ENCODE assay signal across 8 cellular contexts in the genomic region with DNA sequence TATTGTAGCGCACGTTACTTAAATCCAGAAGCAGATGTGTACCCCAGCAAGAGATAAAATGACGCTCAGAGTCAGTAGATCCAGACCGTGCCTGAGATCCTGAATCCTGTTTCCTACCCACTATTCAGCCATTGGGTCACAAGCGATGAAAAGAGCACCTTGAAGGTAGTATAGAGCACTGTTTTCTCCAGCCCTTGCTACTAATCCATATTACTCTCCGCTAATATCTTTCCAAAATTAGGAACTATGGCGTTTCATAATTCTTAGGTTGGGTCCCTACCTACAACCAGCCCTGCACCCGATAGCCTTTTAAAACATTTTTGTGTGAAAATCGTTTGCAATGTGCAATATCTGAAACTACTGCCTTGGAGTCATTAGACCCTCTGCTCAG. TPM values are rescaled to one million over a fixed set of nuclear protein-coding genes. Genes with fewer than 3 reads are reported as not detected.
A peak's percentile ranks its signal among the peaks of the same experiment; 100 is the strongest.
DNase-seq lines count a peak whose midpoint lies in the region; TF ChIP-seq lines count a peak whose summit lies in the region.

No MANE protein-coding gene starts in this region.

- H3K27ac ChIP-seq in OCI-LY3 (ENCODE audit: low read length) (peak overlapping the region; percentile 72), esophagus (ENCODE audit: low read depth in 2 of 2, low read length in 1 of 2) (peak overlapping the region; percentile 82 to 89)

- H3K36me3 ChIP-seq in ES-I3 (ENCODE audit: insufficient read depth, low read length): peaks cover 4% of the 10 kb centered on the region; the same call in 1 of the 2 replicates
- peaks cover 6% of the 10 kb centered on the region for H3K36me3 ChIP-seq in HAP-1 (replicated peaks)
- peaks cover 17% of the 10 kb centered on the region for H3K36me3 ChIP-seq in OCI-LY3 (replicated peaks; ENCODE audit: low read depth, low read length)
- no peaks in the 10 kb centered on the region for H3K36me3 ChIP-seq in esophagus (ENCODE audit: control insufficient read depth in 2 of 2, insufficient read depth in 2 of 2, low read length in 1 of 2)

- peaks cover 11% of the 10 kb centered on the region for H3K79me2 ChIP-seq in OCI-LY3 (ENCODE audit: low read length)

- in situ Hi-C loops in HAP-1 (cut with MboI; ENCODE audit: low sequenced_read_pairs): no loop called here

- peak overlapping the region; percentile 100 for H3K4me3 Mint-ChIP-seq in osteocyte (ENCODE audit: unreplicated experiment)

- no peaks in the 10 kb centered on the region for H3K9me3 Mint-ChIP-seq in osteocyte (ENCODE audit: unreplicated experiment)

- DNase-seq in HAP-1 (ENCODE audit: low spot score in 2 of 2) (no peak), osteocyte (ENCODE audit: extremely low spot score, unreplicated experiment) (no peak), HK-2 (ENCODE audit: unreplicated experiment) (no peak), epidermal melanocyte (ENCODE audit: insufficient read length, low spot score) (no peak), posterior cingulate gyrus (no peak)

- no peaks in the 10 kb centered on the region for H3K27me3 Mint-ChIP-seq in osteocyte (ENCODE audit: unreplicated experiment)

- peak overlapping the region; percentile 80 for H3K4me3 ChIP-seq in HAP-1
- peak overlapping the region; percentile 86 for H3K4me3 ChIP-seq in OCI-LY3 (ENCODE audit: low read length)
- peak overlapping the region; percentile 84 to 86 for H3K4me3 ChIP-seq in esophagus (ENCODE audit: low read depth in 1 of 2, low read length in 2 of 2)

- 3% methylated on average over 9 of the region's 9 CpGs for WGBS in esophagus, 2 donors

- TF ChIP-seq CTCF in OCI-LY3 (IDR thresholded peaks at IDR 0.05; ENCODE audit: low read depth, low read length) (no peak), osteocyte (IDR thresholded peaks at IDR 0.05) (no peak)

- H4K20me1 ChIP-seq in OCI-LY3 (ENCODE audit: insufficient read depth, low read length): no peaks in the 10 kb centered on the region

- peaks cover 5% of the 10 kb centered on the region; the same call in 1 of the 2 replicates for H3K4me1 ChIP-seq in ES-I3 (ENCODE audit: insufficient read depth, low read length)
- H3K4me1 ChIP-seq in HAP-1: peaks cover 6% of the 10 kb centered on the region
- H3K4me1 ChIP-seq in OCI-LY3 (ENCODE audit: low read length): peaks cover 14% of the 10 kb centered on the region
- H3K4me1 ChIP-seq in esophagus (ENCODE audit: control insufficient read depth in 2 of 2, insufficient read depth in 2 of 2, low read length in 1 of 2): peaks cover 0 to 3% of the 10 kb centered on the region in 2 donors

- H3K9ac ChIP-seq in ES-I3 (ENCODE audit: low read depth, low read length) (peak overlapping the region; percentile 80), OCI-LY3 (ENCODE audit: low read length) (peak overlapping the region; percentile 88)

- H3K27me3 ChIP-seq in HAP-1 (ENCODE audit: low read depth) (no peaks in the 10 kb centered on the region), OCI-LY3 (ENCODE audit: low read depth, low read length) (no peaks in the 10 kb centered on the region), esophagus (ENCODE audit: control insufficient read depth in 1 of 2, insufficient read depth in 2 of 2, low read length in 2 of 2) (no peaks in the 10 kb centered on the region)

- peak overlapping the region; percentile 94 for H2AFZ ChIP-seq in OCI-LY3 (ENCODE audit: low read depth, low read length)

- intact Hi-C loops in posterior cingulate gyrus (cut with DNase I): no loop called here

- peaks cover 34% of the 10 kb centered on the region for H3K4me1 Mint-ChIP-seq in osteocyte (ENCODE audit: unreplicated experiment)

- H3K36me3 Mint-ChIP-seq in osteocyte (ENCODE audit: unreplicated experiment): peaks cover 26% of the 10 kb centered on the region

- H3K4me2 ChIP-seq in OCI-LY3 (ENCODE audit: low read length): peak overlapping the region; percentile 93

- peak overlapping the region; percentile 99 for H3K27ac Mint-ChIP-seq in osteocyte (ENCODE audit: unreplicated experiment)

- H3K9me3 ChIP-seq in ES-I3 (ENCODE audit: control insufficient read depth, insufficient read depth, low read length) (no peaks in the 10 kb centered on the region), HAP-1 (no peaks in the 10 kb centered on the region), OCI-LY3 (ENCODE audit: insufficient read depth, low read length) (no peaks in the 10 kb centered on the region), esophagus (ENCODE audit: control insufficient read depth in 2 of 2, insufficient read depth in 1 of 2, low read depth in 1 of 2, low read length in 1 of 2) (no peaks in the 10 kb centered on the region)

RNA-seq across cellular contexts. Expression of a gene that starts 0.6 kb away (rescaled TPM):
- polyA plus RNA-seq in esophagus: 10 to 100 TPM in 1 of 2 donors, 1 to 10 TPM in 1; 5.1 to 10.6 TPM
- total RNA-seq in osteocyte: 28.0 and 28.9 TPM in 2 replicates

RNA-seq across cellular contexts. Expression of a gene that starts 0.8 kb away (rescaled TPM):
- 1 to 10 TPM; 3.8 to 8.3 TPM for polyA plus RNA-seq in esophagus
- 23.7 and 24.7 TPM in 2 replicates for total RNA-seq in osteocyte
